In the genomic region with DNA sequence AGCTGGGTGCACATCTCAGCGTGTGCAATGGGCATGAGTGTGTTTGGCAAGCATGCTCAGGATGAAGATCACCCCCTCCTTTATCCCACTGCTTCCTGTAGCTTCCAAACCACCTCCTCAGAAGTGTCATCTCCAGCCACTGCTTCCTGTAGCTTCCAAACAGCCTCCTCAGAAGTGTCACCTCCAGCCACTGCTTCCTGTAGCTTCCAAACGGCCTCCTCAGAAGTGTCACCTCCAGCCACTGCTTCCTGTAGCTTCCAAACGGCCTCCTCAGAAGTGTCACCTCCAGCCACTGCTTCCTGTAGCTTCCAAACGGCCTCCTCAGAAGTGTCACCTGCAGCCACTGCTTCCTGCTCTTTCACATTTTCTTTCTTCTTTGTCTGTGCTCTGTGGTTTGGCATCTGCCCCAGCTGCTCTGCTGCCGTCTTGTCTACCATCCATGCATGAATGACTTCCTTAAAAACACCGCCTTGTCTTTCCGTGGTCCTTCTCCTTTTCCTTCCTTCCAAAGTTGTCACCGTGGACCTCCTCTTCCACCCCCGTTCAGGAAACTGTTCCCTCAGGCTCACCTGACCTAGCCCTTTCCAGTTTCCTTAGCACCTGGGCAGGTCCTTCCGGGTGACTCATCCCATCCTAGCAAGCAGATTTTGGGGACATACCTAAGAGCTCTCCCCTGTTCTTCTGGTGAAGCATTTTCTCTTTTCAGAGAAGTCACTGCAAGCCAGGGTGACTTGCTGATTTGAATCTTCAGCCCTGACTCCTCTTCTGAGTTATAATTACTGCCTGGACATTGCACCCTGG, we compare ENCODE assay signal across 8 cellular contexts. TPM values are rescaled to one million over a fixed set of nuclear protein-coding genes. Genes with fewer than 3 reads are reported as not detected.
DNase-seq lines count a peak whose midpoint lies in the region; ATAC-seq and TF ChIP-seq lines count a peak whose summit lies in the region.

No MANE protein-coding gene starts in this region.

- no peaks in the 10 kb centered on the region for H3K36me3 Mint-ChIP-seq in Calu3 (ENCODE audit: insufficient read depth, unreplicated experiment)
- no peaks in the 10 kb centered on the region for H3K36me3 Mint-ChIP-seq in activated CD4-positive, alpha-beta memory T cell treated with anti-CD3 and anti-CD28 coated beads for 36 hours

- H3K9me3 Mint-ChIP-seq in Calu3 (ENCODE audit: low read depth, unreplicated experiment) = no peaks in the 10 kb centered on the region
- no peaks in the 10 kb centered on the region for H3K9me3 Mint-ChIP-seq in activated CD4-positive, alpha-beta memory T cell treated with anti-CD3 and anti-CD28 coated beads for 36 hours

- TF ChIP-seq EP300 in gastroesophageal sphincter (IDR thresholded peaks at IDR 0.05) = no peak

- TF ChIP-seq CTCF in Calu3 (IDR thresholded peaks at IDR 0.05; ENCODE audit: unreplicated experiment) (no peak), gastroesophageal sphincter (IDR thresholded peaks at IDR 0.05) (no peak)

- TF ChIP-seq POLR2A in gastroesophageal sphincter (IDR thresholded peaks at IDR 0.05) = no peak

- no peaks in the 10 kb centered on the region for H3K27me3 Mint-ChIP-seq in Calu3 (ENCODE audit: unreplicated experiment)
- H3K27me3 Mint-ChIP-seq in activated CD4-positive, alpha-beta memory T cell treated with anti-CD3 and anti-CD28 coated beads for 36 hours = no peaks in the 10 kb centered on the region

- H3K27me3 ChIP-seq in gastroesophageal sphincter = no peaks in the 10 kb centered on the region

- peak; percentile 4 for DNase-seq in Calu3
- DNase-seq in activated CD4-positive, alpha-beta memory T cell treated with anti-CD3 and anti-CD28 coated beads for 36 hours = peak; percentile 41
- DNase-seq in DMS 273 (lab: John Stamatoyannopoulos, UW; ENCODE audit: unreplicated experiment) = no peak
- DNase-seq in CD1c-positive myeloid dendritic cell (ENCODE audit: extremely low spot score) = no peak
- DNase-seq in NCI-H2227 (lab: John Stamatoyannopoulos, UW; ENCODE audit: unreplicated experiment) = no peak

- no peak overlapping the region for H3K27ac ChIP-seq in gastroesophageal sphincter

- CTCF ChIA-PET in Calu3 (lab: Charles Lee) = interaction anchor here (0.7 kb wide), 1 partner anchor 134 kb away, joined by 3 read pairs; no protein-coding TSS in a partner anchor
- CTCF ChIA-PET in activated CD4-positive, alpha-beta memory T cell treated with anti-CD3 and anti-CD28 coated beads for 36 hours (lab: Charles Lee) = no interaction called here

- peaks cover 13% of the 10 kb centered on the region for H3K4me1 Mint-ChIP-seq in Calu3 (ENCODE audit: low read depth, unreplicated experiment)
- H3K4me1 Mint-ChIP-seq in activated CD4-positive, alpha-beta memory T cell treated with anti-CD3 and anti-CD28 coated beads for 36 hours (ENCODE audit: low read depth) = peaks cover 22% of the 10 kb centered on the region

- POLR2A ChIA-PET in activated CD4-positive, alpha-beta memory T cell treated with anti-CD3 and anti-CD28 coated beads for 36 hours (lab: Charles Lee) = interaction anchor here (0.8 kb wide), 1 partner anchor 63 kb away, joined by 3 read pairs; no protein-coding TSS in a partner anchor

- H3K4me3 Mint-ChIP-seq in Calu3 (ENCODE audit: low read depth, unreplicated experiment) = peak overlapping the region; percentile 21
- peak overlapping the region; percentile 7 for H3K4me3 Mint-ChIP-seq in activated CD4-positive, alpha-beta memory T cell treated with anti-CD3 and anti-CD28 coated beads for 36 hours

- H3K27ac Mint-ChIP-seq in Calu3 (ENCODE audit: unreplicated experiment) = no peak overlapping the region
- H3K27ac Mint-ChIP-seq in activated CD4-positive, alpha-beta memory T cell treated with anti-CD3 and anti-CD28 coated beads for 36 hours = peak overlapping the region; percentile 38

- ATAC-seq in GM19463 (IDR thresholded peaks at IDR 0.05; ENCODE audit: unreplicated experiment) (peak; percentile 77), HG03460 (IDR thresholded peaks at IDR 0.05; ENCODE audit: unreplicated experiment) (peak; percentile 80), gastroesophageal sphincter (no peak)

- H3K9me3 ChIP-seq in gastroesophageal sphincter = no peaks in the 10 kb centered on the region

- H3K4me3 ChIP-seq in gastroesophageal sphincter = no peak overlapping the region

- H3K36me3 ChIP-seq in gastroesophageal sphincter = peaks cover 0 to 55% of the 10 kb centered on the region in 2 donors

- 61 to 66% methylated on average over 5 to 9 of the region's 10 CpGs for WGBS in gastroesophageal sphincter (ENCODE audit: low coverage in 1 of 2), 2 donors

- no TSS peak for BruUV-seq in Calu3 (replicated peaks; lab: Mats Ljungman, UMichigan)

- no peaks in the 10 kb centered on the region for H3K4me1 ChIP-seq in gastroesophageal sphincter

- intact Hi-C loops in Calu3 (cut with micrococcal nuclease; ENCODE audit: unreplicated experiment) = no loop called here
- intact Hi-C loops in activated CD4-positive, alpha-beta memory T cell treated with anti-CD3 and anti-CD28 coated beads for 36 hours (cut with micrococcal nuclease) = no loop called here

RNA-seq across cellular contexts. Expression of gene TIAM2, which starts 43.5 kb away (rescaled TPM):
- 7.1 and 12.9 TPM in 2 replicates for total RNA-seq in Calu3 (2022)
- total RNA-seq in activated CD4-positive, alpha-beta memory T cell treated with anti-CD3 and anti-CD28 coated beads for 36 hours = 10 to 100 TPM; 10.6 to 11.0 TPM
- 10 to 100 TPM in 3 of 4 donors, 1 to 10 TPM in 1; 6.3 to 22.6 (median 14.2) TPM for total RNA-seq in gastroesophageal sphincter

Comparison
In these comparisons a context has a peak if more than half of its experiments do, and no peak if none do; other contexts are left out.
1. DNase-seq: peak in Calu3 (single experiment) and activated CD4-positive, alpha-beta memory T cell treated with anti-CD3 and anti-CD28 coated beads for 36 hours (single experiment); none in DMS 273 (single experiment), CD1c-positive myeloid dendritic cell (single experiment) and NCI-H2227 (single experiment).